ENCODE assay signal across 9 cellular contexts in the genomic region with DNA sequence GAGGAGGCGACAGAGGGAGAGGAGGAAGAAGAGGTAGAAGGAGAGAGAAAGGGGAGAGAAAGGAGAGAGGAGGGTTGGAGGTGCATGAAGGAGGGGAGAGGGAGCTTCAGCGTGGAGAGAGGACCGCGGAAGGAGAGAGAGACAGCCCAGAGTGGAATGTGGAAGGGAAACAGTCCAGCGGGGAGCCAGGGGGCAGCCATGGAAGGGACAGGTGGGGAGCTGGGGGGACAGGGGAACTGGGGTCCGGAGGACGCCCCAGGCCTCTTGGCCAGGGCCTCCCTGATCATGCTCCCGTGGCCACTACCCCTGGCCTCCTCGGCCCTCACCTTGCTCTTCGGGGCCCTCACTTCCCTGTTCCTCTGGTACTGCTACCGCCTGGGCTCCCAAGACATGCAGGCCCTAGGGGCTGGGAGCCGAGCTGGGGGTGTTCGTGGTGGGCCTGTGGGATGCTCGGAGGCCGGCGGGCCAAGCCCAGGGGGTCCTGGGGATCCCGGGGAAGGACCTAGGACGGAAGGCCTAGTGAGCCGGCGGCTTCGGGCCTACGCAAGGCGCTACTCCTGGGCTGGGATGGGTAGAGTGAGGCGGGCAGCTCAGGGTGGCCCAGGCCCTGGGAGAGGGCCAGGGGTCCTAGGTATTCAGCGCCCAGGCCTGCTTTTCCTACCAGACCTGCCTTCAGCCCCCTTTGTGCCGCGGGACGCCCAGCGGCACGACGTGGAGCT. TPM values are rescaled to one million over a fixed set of nuclear protein-coding genes. Genes with fewer than 3 reads are reported as not detected.
DNase-seq lines count a peak whose midpoint lies in the region; ATAC-seq, FAIRE-seq and TF ChIP-seq lines count a peak whose summit lies in the region.
"Had no signal": no experiment of that assay in that cellular context is flagged by ENCODE, and none has a peak within 500 bp of the region (broad histone marks: within the 10 kb centered on the region; RNA-seq: fewer than 3 reads in every experiment).

No MANE protein-coding gene starts in this region.

- no peak for TF ChIP-seq CTCF in nephron (IDR thresholded peaks at IDR 0.05; ENCODE audit: unreplicated experiment in 3 of 3)

- H3K27me3 ChIP-seq in BLaER1 treated with 17β-estradiol and CSF1 and Interleukin-3, amounts not matched to agents 10 nM and 100 nM: peaks cover 27 to 47% (median 37%) of the 10 kb centered on the region in 11 experiments
- no peaks in the 10 kb centered on the region for H3K27me3 ChIP-seq in MG63

- FAIRE-seq in GM12892 (lab: Jason Lieb, UNC): no peak

- no peaks in the 10 kb centered on the region for H3K36me3 Mint-ChIP-seq in nephron (ENCODE audit: low read depth)

- H3K27me3 Mint-ChIP-seq in nephron (ENCODE audit: low read depth): peaks cover 40% of the 10 kb centered on the region

- peaks cover 7 to 37% (median 29%) of the 10 kb centered on the region in 10 experiments; a peak in 18 of 20 replicates for H3K4me1 ChIP-seq in BLaER1 treated with 17β-estradiol and CSF1 and Interleukin-3, amounts not matched to agents 10 nM and 100 nM

- no peaks in the 10 kb centered on the region for H3K9me3 ChIP-seq in BLaER1 treated with 17β-estradiol and CSF1 and Interleukin-3, amounts not matched to agents 10 nM and 100 nM (replicated peaks in 1 of 11)
- H3K9me3 ChIP-seq in MG63: no peaks in the 10 kb centered on the region

- peak overlapping the region; percentile 79 to 84 (median 80) for H3K4me3 Mint-ChIP-seq in nephron

- H3K4me1 Mint-ChIP-seq in nephron: peaks cover 8% of the 10 kb centered on the region

- H3K4me2 ChIP-seq in BLaER1 treated with 17β-estradiol and CSF1 and Interleukin-3, amounts not matched to agents 10 nM and 100 nM: peak overlapping the region; percentile 85 to 99 (median 95)

- peak overlapping the region; percentile 55 to 76 (median 66) for H3K4me3 ChIP-seq in BLaER1 treated with 17β-estradiol and CSF1 and Interleukin-3, amounts not matched to agents 10 nM and 100 nM
- peak overlapping the region; percentile 95 for H3K4me3 ChIP-seq in MG63

- H3K27ac Mint-ChIP-seq in nephron: no peak overlapping the region

- DNase-seq in MG63 (peak; percentile 29), GM12892 (ENCODE audit: insufficient read length) (no peak)
- DNase-seq: effector CD8-positive, alpha-beta T cell had no signal

- ATAC-seq in GM21423 (IDR thresholded peaks at IDR 0.05; ENCODE audit: unreplicated experiment) (no peak), HG02885 (IDR thresholded peaks at IDR 0.05; ENCODE audit: poor library complexity, unreplicated experiment) (no peak), GM18868 (IDR thresholded peaks at IDR 0.05; ENCODE audit: unreplicated experiment) (no peak)

- H4K20me1 ChIP-seq in BLaER1 treated with 17β-estradiol and CSF1 and Interleukin-3, amounts not matched to agents 10 nM and 100 nM: peaks cover 0 to 32% (median 7%) of the 10 kb centered on the region in 11 experiments; a peak in 7 of 22 replicates

- TF ChIP-seq POLR2A in GM12892 (IDR thresholded peaks at IDR 0.05; ENCODE audit: low read depth, low read length): no peak

- peaks cover 0 to under 1% (median 0%) of the 10 kb centered on the region in 11 experiments; a peak in 1 of 22 replicates for H3K36me3 ChIP-seq in BLaER1 treated with 17β-estradiol and CSF1 and Interleukin-3, amounts not matched to agents 10 nM and 100 nM
- H3K36me3 ChIP-seq in MG63: peaks cover 35% of the 10 kb centered on the region

- H3K27ac ChIP-seq in BLaER1 treated with 17β-estradiol and CSF1 and Interleukin-3, amounts not matched to agents 10 nM and 100 nM: peak overlapping the region in 5 of 11 experiments; percentile 25 to 43 (median 36); a peak in 4 of 22 replicates
- H3K27ac ChIP-seq in cingulate gyrus (ENCODE audit: low read depth, low read length): peak overlapping the region; percentile 90

- peak overlapping the region in 10 of 11 experiments; percentile 39 to 76 (median 67); a peak in 17 of 22 replicates for H3K9ac ChIP-seq in BLaER1 treated with 17β-estradiol and CSF1 and Interleukin-3, amounts not matched to agents 10 nM and 100 nM

- no peaks in the 10 kb centered on the region for H3K9me3 Mint-ChIP-seq in nephron

RNA-seq across cellular contexts. Expression of a gene that starts 0.8 kb away (rescaled TPM):
- total RNA-seq in MG63 (2014; rRNA removed; shearing (Covaris generic); ENCODE audit: low replicate concordance): 48.3 and 73.0 TPM in 2 replicates
- polyA plus RNA-seq in GM12892 (2012; ENCODE audit: missing spikeins): 0.40 TPM

RNA-seq across cellular contexts. Expression of a gene that starts 1.7 kb away (rescaled TPM):
- total RNA-seq in MG63 (2014; rRNA removed; shearing (Covaris generic); ENCODE audit: low replicate concordance): 18.0 and 28.5 TPM in 2 replicates
- polyA plus RNA-seq in GM12892 (2012; ENCODE audit: missing spikeins): not detected

RNA-seq across cellular contexts. Expression of a gene that starts 25.0 kb away (rescaled TPM):
- total RNA-seq in MG63 (2014; rRNA removed; shearing (Covaris generic); ENCODE audit: low replicate concordance): 5.1 and 7.6 TPM in 2 replicates
- polyA plus RNA-seq in GM12892 (2012; ENCODE audit: missing spikeins): 14.6 TPM

RNA-seq across cellular contexts. Expression of a gene that starts 38.0 kb away (rescaled TPM):
- 64.9 and 78.6 TPM in 2 replicates for total RNA-seq in MG63 (2014; rRNA removed; shearing (Covaris generic); ENCODE audit: low replicate concordance)
- 14.9 TPM for polyA plus RNA-seq in GM12892 (2012; ENCODE audit: missing spikeins)
